In genomic region chr16:30054451-30054850, GRCh38 we compare ENCODE assay signal across 1 cellular context.
TF ChIP-seq lines count a peak whose summit lies in the region.

No MANE protein-coding gene starts in this region.

TF ChIP-seq in K562, 482 proteins besides CTCF, POLR2A, EP300 and RAD21:
- TF ChIP-seq, protein P1, sequence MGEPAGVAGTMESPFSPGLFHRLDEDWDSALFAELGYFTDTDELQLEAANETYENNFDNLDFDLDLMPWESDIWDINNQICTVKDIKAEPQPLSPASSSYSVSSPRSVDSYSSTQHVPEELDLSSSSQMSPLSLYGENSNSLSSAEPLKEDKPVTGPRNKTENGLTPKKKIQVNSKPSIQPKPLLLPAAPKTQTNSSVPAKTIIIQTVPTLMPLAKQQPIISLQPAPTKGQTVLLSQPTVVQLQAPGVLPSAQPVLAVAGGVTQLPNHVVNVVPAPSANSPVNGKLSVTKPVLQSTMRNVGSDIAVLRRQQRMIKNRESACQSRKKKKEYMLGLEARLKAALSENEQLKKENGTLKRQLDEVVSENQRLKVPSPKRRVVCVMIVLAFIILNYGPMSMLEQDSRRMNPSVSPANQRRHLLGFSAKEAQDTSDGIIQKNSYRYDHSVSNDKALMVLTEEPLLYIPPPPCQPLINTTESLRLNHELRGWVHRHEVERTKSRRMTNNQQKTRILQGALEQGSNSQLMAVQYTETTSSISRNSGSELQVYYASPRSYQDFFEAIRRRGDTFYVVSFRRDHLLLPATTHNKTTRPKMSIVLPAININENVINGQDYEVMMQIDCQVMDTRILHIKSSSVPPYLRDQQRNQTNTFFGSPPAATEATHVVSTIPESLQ (CRISPR knock-in tag; IDR thresholded peaks at IDR 0.05) = no peak
- TF ChIP-seq NR2C2 (CRISPR knock-in tag; IDR thresholded peaks at IDR 0.05) (no peak), NR2C2 (tag; IDR thresholded peaks at IDR 0.05) (peak; percentile 9; the same call in 1 of the 2 replicates)
